Comparison of ENCODE assay signal across 8 cellular contexts in genomic region chr12:120686690-120687569, GRCh38. TPM values are rescaled to one million over a fixed set of nuclear protein-coding genes. Genes with fewer than 3 reads are reported as not detected.
DNase-seq lines count a peak whose midpoint lies in the region; ATAC-seq and TF ChIP-seq lines count a peak whose summit lies in the region.

Gene MLEC, plus strand, starts transcription at chr12:120687149. Its CDS starts 148 bp downstream, at chr12:120687297.

- peak; percentile 98 to 99 (median 99) for DNase-seq in CD4-positive, alpha-beta T cell
- DNase-seq in NCI-H82 (lab: John Stamatoyannopoulos, UW) (peak; percentile 99), dermis microvascular lymphatic vessel endothelial cell (ENCODE audit: low read depth in 2 of 2) (peak; percentile 83 to 97)
- DNase-seq in activated CD4-positive, alpha-beta T cell treated with anti-CD3 and anti-CD28 coated beads, Interleukin-2, amount 50 U/mL, for 48 hours, result peak; percentile 99
- DNase-seq in stimulated activated CD4-positive, alpha-beta T cell treated with anti-CD3 and anti-CD28 coated beads, Interleukin-4, amount 100 ng/mL, for 24 hours, result peak; percentile 99

- H3K9ac ChIP-seq in liver (ENCODE audit: low read depth in 1 of 2, low read length in 2 of 2), result peak within 1 kb of the TSS; percentile 78 to 83

- TF ChIP-seq CTCF in CD4-positive, alpha-beta T cell (IDR thresholded peaks at IDR 0.05), result no peak
- peak; percentile 11 for TF ChIP-seq CTCF in liver (IDR thresholded peaks at IDR 0.05; ENCODE audit: low read depth, low read length, missing input control)

- no peaks in the 10 kb centered on the region for H3K9me3 ChIP-seq in CD4-positive, alpha-beta T cell (ENCODE audit: control insufficient read depth, low read length)
- no peaks in the 10 kb centered on the region for H3K9me3 ChIP-seq in liver (ENCODE audit: control insufficient read depth in 4 of 4, low read length in 3 of 4)

- H3K4me1 Mint-ChIP-seq in CD4-positive, alpha-beta T cell (ENCODE audit: low read depth), result peaks cover 50% of the 10 kb centered on the region

- POLR2A ChIA-PET in CD4-positive, alpha-beta T cell (lab: Charles Lee), result interaction anchor here (0.6 to 1.9 kb wide), 13 partner anchors 21 to 1115 kb away, joined by 3 to 9 read pairs (median 4); partner anchors contain the start of genes ACADS, POP5, RNF34 and RNU4-2

- H3K36me3 Mint-ChIP-seq in CD4-positive, alpha-beta T cell (ENCODE audit: low read depth), result peaks cover 8% of the 10 kb centered on the region

- H3K27ac ChIP-seq in CD4-positive, alpha-beta T cell (ENCODE audit: low read depth, low read length), result peak within 1 kb of the TSS; percentile 75
- H3K27ac ChIP-seq in liver (ENCODE audit: low read depth in 1 of 2, low read length in 2 of 2), result peak within 1 kb of the TSS; percentile 75 to 89

- H3K36me3 ChIP-seq in liver (ENCODE audit: control insufficient read depth in 4 of 4, insufficient read depth in 3 of 4, low read depth in 1 of 4, low read length in 3 of 4), result no peaks in the 10 kb centered on the region

- H3K27me3 ChIP-seq in CD4-positive, alpha-beta T cell (ENCODE audit: control insufficient read depth, insufficient read depth, low read length), result no peaks in the 10 kb centered on the region
- H3K27me3 ChIP-seq in liver (ENCODE audit: control insufficient read depth in 4 of 4, insufficient read depth in 4 of 4, low read length in 3 of 4), result no peaks in the 10 kb centered on the region

- no peaks in the 10 kb centered on the region for H3K27me3 Mint-ChIP-seq in CD4-positive, alpha-beta T cell

- H3K4me3 ChIP-seq in liver (ENCODE audit: low read depth in 1 of 3, low read length in 3 of 3), result peak within 1 kb of the TSS; percentile 75 to 93 (median 88)

- under 1% methylated on average over 84 of the region's 84 CpGs for WGBS in liver

- CTCF ChIA-PET in CD4-positive, alpha-beta T cell (lab: Charles Lee), result interaction anchor here (0.7 to 1.4 kb wide), 5 partner anchors 16 to 217 kb away, joined by 3 to 8 read pairs (median 3); partner anchors contain the start of gene SRSF9

- H3K4me1 ChIP-seq in liver (ENCODE audit: control insufficient read depth in 4 of 4, insufficient read depth in 4 of 4, low read length in 3 of 4), result peaks cover 8 to 45% (median 39%) of the 10 kb centered on the region in 4 donors

- peak within 1 kb of the TSS; percentile 89 for H3K27ac Mint-ChIP-seq in CD4-positive, alpha-beta T cell

- TF ChIP-seq RAD21 in liver (IDR thresholded peaks at IDR 0.05), result peak in 1 of 2 donors; percentile 34

- H3K9me3 Mint-ChIP-seq in CD4-positive, alpha-beta T cell, result no peaks in the 10 kb centered on the region

- peak; percentile 82 for ATAC-seq in CD4-positive, alpha-beta T cell (ENCODE audit: poor library complexity)
- ATAC-seq in GM19397 (IDR thresholded peaks at IDR 0.05; ENCODE audit: unreplicated experiment), result peak; percentile 66
- ATAC-seq in HG03571 (IDR thresholded peaks at IDR 0.05; ENCODE audit: unreplicated experiment), result peak; percentile 61

- intact Hi-C loops in CD4-positive, alpha-beta T cell (cut with DNase I, micrococcal nuclease), result loop anchor here (1.0 to 10.0 kb wide), 10 partner anchors 27 to 555 kb away; partner anchors contain the start of genes ACADS (in 2 of the 2), C12orf43 (in 1 of the 2), COX6A1 (in 1 of the 2) and GCN1 (in 1 of the 2)

- peak within 1 kb of the TSS; percentile 93 for H3K4me3 Mint-ChIP-seq in CD4-positive, alpha-beta T cell

TF ChIP-seq in liver, 16 proteins besides CTCF, POLR2A, EP300 and RAD21:
- TF ChIP-seq, protein P1, sequence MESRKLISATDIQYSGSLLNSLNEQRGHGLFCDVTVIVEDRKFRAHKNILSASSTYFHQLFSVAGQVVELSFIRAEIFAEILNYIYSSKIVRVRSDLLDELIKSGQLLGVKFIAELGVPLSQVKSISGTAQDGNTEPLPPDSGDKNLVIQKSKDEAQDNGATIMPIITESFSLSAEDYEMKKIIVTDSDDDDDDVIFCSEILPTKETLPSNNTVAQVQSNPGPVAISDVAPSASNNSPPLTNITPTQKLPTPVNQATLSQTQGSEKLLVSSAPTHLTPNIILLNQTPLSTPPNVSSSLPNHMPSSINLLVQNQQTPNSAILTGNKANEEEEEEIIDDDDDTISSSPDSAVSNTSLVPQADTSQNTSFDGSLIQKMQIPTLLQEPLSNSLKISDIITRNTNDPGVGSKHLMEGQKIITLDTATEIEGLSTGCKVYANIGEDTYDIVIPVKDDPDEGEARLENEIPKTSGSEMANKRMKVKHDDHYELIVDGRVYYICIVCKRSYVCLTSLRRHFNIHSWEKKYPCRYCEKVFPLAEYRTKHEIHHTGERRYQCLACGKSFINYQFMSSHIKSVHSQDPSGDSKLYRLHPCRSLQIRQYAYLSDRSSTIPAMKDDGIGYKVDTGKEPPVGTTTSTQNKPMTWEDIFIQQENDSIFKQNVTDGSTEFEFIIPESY (IDR thresholded peaks at IDR 0.05), result no peak
- TF ChIP-seq REST (IDR thresholded peaks at IDR 0.05) (peak; percentile 90), EGR1 (IDR thresholded peaks at IDR 0.05; ENCODE audit: low read depth in 2 of 2) (peak in 1 of 2 donors; percentile 53), NR2F2 (IDR thresholded peaks at IDR 0.05) (peak; percentile 39), SP1 (IDR thresholded peaks at IDR 0.05) (peak; percentile 97), MAX (IDR thresholded peaks at IDR 0.05) (no peak), TAF1 (conservative IDR thresholded peaks at IDR 0.05) (no peak), JUND (IDR thresholded peaks at IDR 0.05) (no peak), HNF4A (conservative IDR thresholded peaks at IDR 0.05) (no peak), FOXA1 (IDR thresholded peaks at IDR 0.05) (no peak), HNF4G (IDR thresholded peaks at IDR 0.05) (no peak), GABPA (IDR thresholded peaks at IDR 0.05 in 1 of 2, conservative IDR thresholded peaks at IDR 0.05 in 1 of 2) (peak; percentile 92 to 94), RXRA (IDR thresholded peaks at IDR 0.05) (peak; percentile 29 to 47), YY1 (IDR thresholded peaks at IDR 0.05) (peak; percentile 86), FOXA2 (IDR thresholded peaks at IDR 0.05) (no peak)

RNA-seq across cellular contexts. Expression of gene MLEC, which starts in this region (rescaled TPM):
- 10 to 100 TPM; 20.7 to 22.1 TPM for total RNA-seq in CD4-positive, alpha-beta T cell
- total RNA-seq in dermis microvascular lymphatic vessel endothelial cell, result 31.7 and 45.1 TPM in 2 replicates
- 100 to 1,000 TPM in 1 of 2 donors, 10 to 100 TPM in 1; 61.4 to 170 TPM for total RNA-seq in liver
- 100 to 1,000 TPM in 1 of 2 donors, 10 to 100 TPM in 1; 96.3 to 134 TPM for polyA plus RNA-seq in liver

Comparison
In these comparisons a context has a peak if more than half of its experiments do, and no peak if none do; other contexts are left out.
1. Peak in every context shown above with its lines: DNase-seq, ATAC-seq, H3K4me3 ChIP-seq and H3K27ac ChIP-seq.